ENCODE assay signal across 11 cellular contexts in the genomic region with DNA sequence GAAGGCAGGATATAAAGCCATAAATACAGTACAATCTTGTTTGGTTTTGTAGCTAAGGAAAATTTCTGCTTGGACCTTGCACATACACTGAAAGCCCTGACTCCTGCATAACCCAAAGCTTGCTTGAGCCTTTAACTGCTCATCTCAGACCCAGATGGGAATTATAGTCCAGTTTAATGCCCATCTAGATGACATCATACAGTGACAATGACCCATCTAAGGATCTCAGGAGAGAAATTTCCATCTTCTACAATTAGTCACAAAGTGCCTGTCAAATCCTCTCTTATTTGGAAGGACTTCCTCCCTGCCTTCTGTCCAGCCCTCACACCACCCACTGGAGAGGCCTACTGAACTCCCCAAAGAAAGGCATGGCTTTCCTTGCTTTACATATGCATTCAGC.
"Had no signal": no experiment of that assay in that cellular context is flagged by ENCODE, and none has a peak within 500 bp of the region (broad histone marks: within the 10 kb centered on the region; RNA-seq: fewer than 3 reads in every experiment).

No MANE protein-coding gene starts in this region.

- H3K9me3 ChIP-seq: HAP-1 had no signal

- ATAC-seq: GM23338, HCT116 had no signal

- H2AFZ ChIP-seq: GM23248, GM23338 had no signal

- H3K27ac ChIP-seq: GM23248 had no signal

- DNase-seq: GM23248, GOT3, H7, H9, HCEC 1CT, HFFc6 had no signal

- H3K9ac ChIP-seq: GM23248 had no signal

- H3K36me3 ChIP-seq: HAP-1 had no signal

- H3K4me3 ChIP-seq: GM23248, GM23338, HAP-1 had no signal

- H3K4me2 ChIP-seq: GM23338 had no signal

- FAIRE-seq: H1, H54 had no signal
